ENCODE assay signal across 26 cellular contexts in the genomic region with DNA sequence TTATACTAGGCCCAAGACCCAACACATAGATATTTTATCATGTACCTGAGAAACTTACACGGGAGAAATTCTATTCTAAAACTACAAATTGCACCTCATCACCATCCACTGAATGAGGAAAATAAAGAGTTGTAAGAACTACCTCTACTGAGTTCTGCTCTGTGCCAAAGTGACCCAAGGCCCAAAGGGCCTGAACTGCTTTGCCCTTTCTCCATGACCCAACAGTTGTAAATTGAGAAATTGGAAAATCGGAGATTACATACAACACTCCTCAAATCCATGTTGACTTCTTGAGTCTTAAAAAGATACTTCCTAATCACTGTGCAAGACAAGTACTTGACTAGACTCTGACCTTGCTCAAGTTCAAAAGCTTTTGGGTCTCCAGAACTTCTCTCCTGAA. TPM values are rescaled to one million over a fixed set of nuclear protein-coding genes. Genes with fewer than 3 reads are reported as not detected.
"Had no signal": no experiment of that assay in that cellular context is flagged by ENCODE, and none has a peak within 500 bp of the region (broad histone marks: within the 10 kb centered on the region; RNA-seq: fewer than 3 reads in every experiment).

No MANE protein-coding gene starts in this region.

- H3K9me2 ChIP-seq: SK-N-SH had no signal

- H3K4me3 ChIP-seq: colonic mucosa, gastroesophageal sphincter, lung, mucosa of descending colon, pancreas, psoas muscle, sigmoid colon, tibial nerve had no signal

- H3K4me2 ChIP-seq: SK-N-SH had no signal

- H3K4me3 Mint-ChIP-seq: activated CD8-positive, alpha-beta memory T cell treated with anti-CD3 and anti-CD28 coated beads, Interleukin-2, amount 10 ng/mL, durations not matched to agents 7 days and 5 days; activated CD8-positive, alpha-beta T cell treated with anti-CD3 and anti-CD28 coated beads, Interleukin-2, amount 10 ng/mL, durations not matched to agents 7 days and 5 days had no signal

- DNase-seq: activated CD4-positive, alpha-beta T cell treated with anti-CD3 and anti-CD28 coated beads for 1 hour; activated CD4-positive, alpha-beta T cell treated with anti-CD3 and anti-CD28 coated beads, Interleukin-2, amount 50 U/mL, for 1 hour; activated CD8-positive, alpha-beta memory T cell treated with anti-CD3 and anti-CD28 coated beads, Interleukin-2, amount 10 ng/mL, durations not matched to agents 7 days and 5 days; activated CD8-positive, alpha-beta T cell treated with anti-CD3 and anti-CD28 coated beads, Interleukin-2, amount 10 ng/mL, durations not matched to agents 7 days and 5 days; activated effector memory CD4-positive, alpha-beta T cell treated with anti-CD3 and anti-CD28 coated beads, Interleukin-2, amount 50 U/mL, for 16 hours; activated naive CD4-positive, alpha-beta T cell treated with anti-CD3 and anti-CD28 coated beads for 36 hours; activated T-cell treated with anti-CD3 and anti-CD28 coated beads for 4 hours; colonic mucosa; effector CD8-positive, alpha-beta T cell; head of caudate nucleus; left ventricle myocardium inferior; mucosa of descending colon; nucleus accumbens; pancreas; psoas muscle; sigmoid colon; SK-N-SH; small intestine; stimulated activated CD4-positive, alpha-beta T cell treated with anti-CD3 and anti-CD28 coated beads, Interleukin-4, amount 100 ng/mL, for 24 hours; SW 1271 had no signal

- H3K9me3 Mint-ChIP-seq: activated naive CD4-positive, alpha-beta T cell treated with anti-CD3 and anti-CD28 coated beads for 36 hours; stimulated activated effector memory CD8-positive, alpha-beta T cell treated with anti-CD3 and anti-CD28 coated beads, Interleukin-12 subunit alpha, Interleukin-12 subunit beta, amount 100 ng/mL, for 72 hours had no signal

- H3K27ac Mint-ChIP-seq: activated CD8-positive, alpha-beta memory T cell treated with anti-CD3 and anti-CD28 coated beads, Interleukin-2, amount 10 ng/mL, durations not matched to agents 7 days and 5 days; activated CD8-positive, alpha-beta T cell treated with anti-CD3 and anti-CD28 coated beads, Interleukin-2, amount 10 ng/mL, durations not matched to agents 7 days and 5 days; activated naive CD4-positive, alpha-beta T cell treated with anti-CD3 and anti-CD28 coated beads for 36 hours; stimulated activated effector memory CD8-positive, alpha-beta T cell treated with anti-CD3 and anti-CD28 coated beads, Interleukin-12 subunit alpha, Interleukin-12 subunit beta, amount 100 ng/mL, for 72 hours had no signal

- H3K27me3 ChIP-seq: colonic mucosa, pancreas had no signal

- ATAC-seq: activated CD8-positive, alpha-beta memory T cell treated with anti-CD3 and anti-CD28 coated beads, Interleukin-2, amount 10 ng/mL, durations not matched to agents 7 days and 5 days; activated CD8-positive, alpha-beta T cell treated with anti-CD3 and anti-CD28 coated beads, Interleukin-2, amount 10 ng/mL, durations not matched to agents 7 days and 5 days; gastroesophageal sphincter; mucosa of descending colon; pancreas; psoas muscle; stimulated activated effector memory CD8-positive, alpha-beta T cell treated with anti-CD3 and anti-CD28 coated beads, Interleukin-12 subunit alpha, Interleukin-12 subunit beta, amount 100 ng/mL, for 72 hours had no signal

- H3K9me3 ChIP-seq: colonic mucosa, gastroesophageal sphincter, left ventricle myocardium inferior, mucosa of descending colon, pancreas, psoas muscle, sigmoid colon, SK-N-SH, tibial nerve had no signal

- H3K36me3 ChIP-seq: colonic mucosa had no signal

- H3K27ac ChIP-seq: colonic mucosa, epithelial cell of prostate, gastroesophageal sphincter, left ventricle myocardium inferior, pancreas, psoas muscle, sigmoid colon had no signal

- H3K4me1 ChIP-seq: colonic mucosa had no signal

RNA-seq across cellular contexts. Expression of a gene that starts 8.8 kb away (rescaled TPM):
- total RNA-seq: fibroblast of villous mesenchyme had no signal
